ENCODE assay signal across 8 cellular contexts in the genomic region with DNA sequence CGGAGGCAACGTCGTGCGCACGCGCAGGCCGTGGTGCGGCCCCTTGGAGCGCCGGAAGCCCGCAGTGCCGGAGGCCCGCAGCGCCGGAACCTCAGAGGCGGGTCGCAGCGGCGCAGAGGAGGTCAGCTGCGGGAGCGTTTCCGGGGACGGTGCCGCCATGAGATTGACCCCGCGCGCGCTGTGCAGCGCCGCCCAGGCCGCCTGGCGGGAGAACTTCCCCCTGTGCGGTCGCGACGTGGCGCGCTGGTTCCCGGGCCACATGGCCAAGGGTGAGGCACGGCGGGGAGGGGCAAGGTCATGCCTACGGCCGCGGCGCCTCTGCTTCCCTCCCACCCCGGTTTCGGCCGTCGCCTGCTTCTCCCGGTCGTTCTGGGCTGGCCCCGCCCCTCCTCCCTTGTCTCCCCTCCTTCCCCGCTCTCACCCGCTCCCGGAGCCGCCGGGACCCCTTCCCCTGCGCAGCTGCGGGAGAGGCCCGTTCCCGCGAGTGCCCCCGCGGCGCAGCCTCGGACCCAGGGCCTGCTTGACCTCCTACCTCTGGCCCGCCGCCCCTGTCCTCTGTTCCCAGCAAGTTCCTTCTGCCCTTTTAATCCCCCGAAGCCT. TPM values are rescaled to one million over a fixed set of nuclear protein-coding genes. Genes with fewer than 3 reads are reported as not detected.
DNase-seq lines count a peak whose midpoint lies in the region; ATAC-seq, FAIRE-seq and TF ChIP-seq lines count a peak whose summit lies in the region.

A gene with protein sequence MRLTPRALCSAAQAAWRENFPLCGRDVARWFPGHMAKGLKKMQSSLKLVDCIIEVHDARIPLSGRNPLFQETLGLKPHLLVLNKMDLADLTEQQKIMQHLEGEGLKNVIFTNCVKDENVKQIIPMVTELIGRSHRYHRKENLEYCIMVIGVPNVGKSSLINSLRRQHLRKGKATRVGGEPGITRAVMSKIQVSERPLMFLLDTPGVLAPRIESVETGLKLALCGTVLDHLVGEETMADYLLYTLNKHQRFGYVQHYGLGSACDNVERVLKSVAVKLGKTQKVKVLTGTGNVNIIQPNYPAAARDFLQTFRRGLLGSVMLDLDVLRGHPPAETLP (plus strand): TSS at position 94 of the 600 bp plus-strand sequence. CDS start 64 bp downstream, at position 158.

- TF ChIP-seq CTCF in CD8-positive, alpha-beta T cell (IDR thresholded peaks at IDR 0.05) = no peak
- TF ChIP-seq CTCF in H1 (IDR thresholded peaks at IDR 0.05; ENCODE audit: control extremely low read depth in 1 of 3, insufficient read depth in 1 of 3, low read depth in 1 of 3, low read length in 3 of 3) = peak in 1 of 3 experiments; percentile 3; a peak in 1 of 4 replicates

- H3K14ac ChIP-seq in H1 (ENCODE audit: insufficient read length) (no peak within 1 kb of the TSS), mesenchymal stem cell (ENCODE audit: low read length in 2 of 2) (peak within 1 kb of the TSS; percentile 43 to 98)

- no peak for FAIRE-seq in H1 (lab: Jason Lieb, UNC)

- H3K27me3 Mint-ChIP-seq in CD8-positive, alpha-beta T cell (ENCODE audit: low read depth) = no peaks in the 10 kb centered on the region

- peaks cover 0 to 3% of the 10 kb centered on the region in 2 experiments for H4K20me1 ChIP-seq in H1 (replicated peaks in 1 of 2; ENCODE audit: control insufficient read depth in 1 of 2, insufficient read depth in 2 of 2, low read length in 2 of 2)

- H4K5ac ChIP-seq in H1 (ENCODE audit: insufficient read length, low read depth, low read length) = peak within 1 kb of the TSS; percentile 97

- peak within 1 kb of the TSS; percentile 86 for H3K4me3 Mint-ChIP-seq in CD8-positive, alpha-beta T cell

- H2AK5ac ChIP-seq in H1 (ENCODE audit: low read depth, low read length) = no peak within 1 kb of the TSS
- H2AK5ac ChIP-seq in mesenchymal stem cell (ENCODE audit: low read length, severe bottlenecking) = peak within 1 kb of the TSS; percentile 50

- H3K4me1 Mint-ChIP-seq in CD8-positive, alpha-beta T cell (ENCODE audit: low read depth) = peaks cover 50% of the 10 kb centered on the region

- peak within 1 kb of the TSS; percentile 21; the same call in 1 of the 2 replicates for H2AFZ ChIP-seq in H1 (ENCODE audit: low read length)
- H2AFZ ChIP-seq in mesenchymal stem cell (ENCODE audit: low read depth, low read length) = peak within 1 kb of the TSS; percentile 79

- TF ChIP-seq RAD21 in H1 (IDR thresholded peaks at IDR 0.05 in 1 of 2, conservative IDR thresholded peaks at IDR 0.05 in 1 of 2; ENCODE audit: low read depth in 2 of 2, low read length in 2 of 2) = no peak

- H3K4me2 ChIP-seq in H1 (ENCODE audit: insufficient read depth in 1 of 2, low read depth in 2 of 2, low read length in 2 of 2) = peak within 1 kb of the TSS; percentile 74 to 82
- H3K4me2 ChIP-seq in mesenchymal stem cell (ENCODE audit: low read length, poor library complexity, severe bottlenecking) = peak within 1 kb of the TSS; percentile 73

- H2BK12ac ChIP-seq in H1 (ENCODE audit: low read depth, low read length) (no peak within 1 kb of the TSS; the same call in 1 of the 2 replicates), mesenchymal stem cell (ENCODE audit: low read length in 2 of 2) (peak within 1 kb of the TSS in 1 of 2 experiments; percentile 30)

- H4K8ac ChIP-seq in H1 (ENCODE audit: extremely low read depth, insufficient read depth, low read length) (peak within 1 kb of the TSS; percentile 95), mesenchymal stem cell (ENCODE audit: low read length) (peak within 1 kb of the TSS; percentile 100)

- peak within 1 kb of the TSS; percentile 99 for H3K18ac ChIP-seq in H1 (ENCODE audit: extremely low read depth, low read length)
- peak within 1 kb of the TSS; percentile 98 to 99 for H3K18ac ChIP-seq in mesenchymal stem cell (ENCODE audit: low read depth in 1 of 2, low read length in 2 of 2)

- intact Hi-C loops in CD8-positive, alpha-beta T cell (cut with DNase I, micrococcal nuclease) = loop anchor here (1.0 to 10.0 kb wide), 9 partner anchors 15 to 1489 kb away; partner anchors contain the start of genes ECHS1 (in 2 of the 2), FUOM (in 2 of the 2), PAOX (in 1 of the 2) and PPP2R2D (in 1 of the 2)

- H2BK5ac ChIP-seq in H1 (ENCODE audit: low read depth, low read length) = peak within 1 kb of the TSS; percentile 97
- peak within 1 kb of the TSS; percentile 49 for H2BK5ac ChIP-seq in mesenchymal stem cell (ENCODE audit: low read depth, low read length, poor library complexity, severe bottlenecking)

- H3K79me2 ChIP-seq in H1 (ENCODE audit: control insufficient read depth in 1 of 2, insufficient read depth in 2 of 2, low read length in 2 of 2) = peaks cover 0 to 23% of the 10 kb centered on the region in 2 experiments; a peak in 2 of 4 replicates

- no peaks in the 10 kb centered on the region for H3K27me3 ChIP-seq in CD8-positive, alpha-beta T cell (ENCODE audit: insufficient read depth, low read length)
- H3K27me3 ChIP-seq in H1 (replicated peaks in 1 of 4; ENCODE audit: control insufficient read depth in 3 of 4, extremely low read depth in 1 of 4, insufficient read depth in 3 of 4, low read length in 3 of 4) = no peaks in the 10 kb centered on the region
- H3K27me3 ChIP-seq in mesenchymal stem cell (ENCODE audit: control insufficient read depth in 1 of 2, insufficient read depth in 1 of 2, low read length in 2 of 2) = no peaks in the 10 kb centered on the region

- ATAC-seq in CD8-positive, alpha-beta T cell = peak; percentile 68
- peak; percentile 68 for ATAC-seq in GM19397 (IDR thresholded peaks at IDR 0.05; ENCODE audit: unreplicated experiment)
- peak; percentile 61 for ATAC-seq in HG03565 (IDR thresholded peaks at IDR 0.05; ENCODE audit: unreplicated experiment)

- CTCF ChIA-PET in CD8-positive, alpha-beta T cell (lab: Charles Lee) = no interaction called here
- CTCF ChIA-PET in activated CD8-positive, alpha-beta memory T cell treated with anti-CD3 and anti-CD28 coated beads for 36 hours (lab: Charles Lee) = interaction anchor here (1.8 kb wide), 1 partner anchor 65 kb away, joined by 6 read pairs; no protein-coding TSS in a partner anchor
- CTCF ChIA-PET in H1 (lab: Charles Lee; ENCODE audit: partially characterized antibody) = no interaction called here

- peak within 1 kb of the TSS; percentile 92 for H3K4me3 ChIP-seq in CD8-positive, alpha-beta T cell (ENCODE audit: low read depth, low read length)
- H3K4me3 ChIP-seq in H1 (ENCODE audit: extremely low read depth in 1 of 4, insufficient read depth in 2 of 4, low read depth in 3 of 4, low read length in 4 of 4) = peak within 1 kb of the TSS; percentile 75 to 93 (median 92)
- H3K4me3 ChIP-seq in mesenchymal stem cell (ENCODE audit: insufficient read depth in 1 of 2, low read depth in 1 of 2, low read length in 2 of 2) = peak within 1 kb of the TSS; percentile 99

- H3K9me3 ChIP-seq in CD8-positive, alpha-beta T cell (ENCODE audit: low read length) = no peaks in the 10 kb centered on the region
- H3K9me3 ChIP-seq in H1 (ENCODE audit: insufficient read depth in 2 of 2, low read depth in 1 of 2, low read length in 1 of 2) = no peaks in the 10 kb centered on the region
- H3K9me3 ChIP-seq in mesenchymal stem cell (ENCODE audit: control insufficient read depth, low read length) = no peaks in the 10 kb centered on the region

- H3K79me1 ChIP-seq in H1 (ENCODE audit: low read depth, low read length) (peaks cover 3% of the 10 kb centered on the region), mesenchymal stem cell (replicated peaks; ENCODE audit: low read length, poor library complexity, severe bottlenecking) (peaks cover 21% of the 10 kb centered on the region)

- H3K36me3 Mint-ChIP-seq in CD8-positive, alpha-beta T cell = peaks cover 33% of the 10 kb centered on the region

- peaks cover 12% of the 10 kb centered on the region for H3K36me3 ChIP-seq in CD8-positive, alpha-beta T cell (ENCODE audit: insufficient read depth, low read length)
- peaks cover 6 to 28% (median 13%) of the 10 kb centered on the region in 4 experiments; a peak in 7 of 8 replicates for H3K36me3 ChIP-seq in H1 (ENCODE audit: control insufficient read depth in 2 of 4, insufficient read depth in 4 of 4, low read length in 3 of 4)
- H3K36me3 ChIP-seq in mesenchymal stem cell (ENCODE audit: control insufficient read depth in 1 of 2, insufficient read depth in 2 of 2, low read depth in 1 of 2, low read length in 2 of 2) = peaks cover 34 to 46% of the 10 kb centered on the region in 2 experiments

- peak within 1 kb of the TSS; percentile 89 for H3K27ac Mint-ChIP-seq in CD8-positive, alpha-beta T cell

- H2BK20ac ChIP-seq in H1 (ENCODE audit: low read length) = no peak within 1 kb of the TSS

- H2BK15ac ChIP-seq in H1 (ENCODE audit: low read length) (no peak within 1 kb of the TSS), mesenchymal stem cell (ENCODE audit: low read depth, poor library complexity, severe bottlenecking) (peak within 1 kb of the TSS; percentile 77)

- H3K9ac ChIP-seq in H1 (replicated peaks in 1 of 4; ENCODE audit: extremely low read depth in 1 of 4, low read depth in 3 of 4, low read length in 3 of 4) (peak within 1 kb of the TSS; percentile 79 to 91 (median 85)), mesenchymal stem cell (ENCODE audit: low read length) (peak within 1 kb of the TSS; percentile 99)

- peak within 1 kb of the TSS; percentile 32 for H3K4ac ChIP-seq in H1 (replicated peaks; ENCODE audit: insufficient read length, low read depth, low read length)
- H3K4ac ChIP-seq in mesenchymal stem cell (ENCODE audit: low read depth in 1 of 2, low read length in 2 of 2) = peak within 1 kb of the TSS; percentile 95 to 99

- H3K56ac ChIP-seq in H1 (replicated peaks; ENCODE audit: insufficient read length, low read depth, low read length) = peak within 1 kb of the TSS; percentile 87

- H3K23ac ChIP-seq in H1 (ENCODE audit: insufficient read length) (no peak within 1 kb of the TSS), mesenchymal stem cell (ENCODE audit: low read length in 2 of 2) (peak within 1 kb of the TSS; percentile 71 to 87)

- H3K23me2 ChIP-seq in H1 (ENCODE audit: low read depth, low read length) = peaks cover 2% of the 10 kb centered on the region; the same call in 1 of the 2 replicates

- POLR2A ChIA-PET in CD8-positive, alpha-beta T cell (lab: Charles Lee) = interaction anchor here (1.0 to 1.3 kb wide), 4 partner anchors 18 to 57 kb away, joined by 3 read pairs; partner anchors contain the start of genes CALY and ECHS1
- POLR2A ChIA-PET in activated CD8-positive, alpha-beta memory T cell treated with anti-CD3 and anti-CD28 coated beads for 36 hours (lab: Charles Lee) = no interaction called here
- POLR2A ChIA-PET in H1 (lab: Charles Lee; ENCODE audit: partially characterized antibody) = interaction anchor here (0.7 to 6.0 kb wide), 6 partner anchors 11 to 64 kb away, joined by 3 to 25 read pairs (median 3); partner anchors contain the start of gene PAOX

- DNase-seq in CD8-positive, alpha-beta T cell = peak; percentile 80 to 96 (median 93)
- DNase-seq in NK-92 (lab: John Stamatoyannopoulos, UW; ENCODE audit: unreplicated experiment) (peak; percentile 33), H1 (ENCODE audit: low read depth in 1 of 2, low spot score in 2 of 2) (peak; percentile 25 to 99), mesenchymal stem cell (peak; percentile 90)
- peak; percentile 86 for DNase-seq in stimulated activated CD8-positive, alpha-beta memory T cell treated with anti-CD3 and anti-CD28 coated beads, Interleukin-15, amount 100 ng/mL, for 1 hour (ENCODE audit: low read depth)

- whole genome bisulfite sequencing in H1 (ENCODE audit: extremely low coverage in 1 of 2, insufficient coverage in 1 of 2, insufficient read length in 1 of 2, insufficient replicate concordance in 2 of 2, low coverage in 1 of 2, low lambda C conversion rate in 2 of 2, missing lambda C conversion rate in 1 of 2), 2 experiments = 2% methylated on average over 32 of the region's 69 CpGs; no CpG with 5 or more reads in 1 of the 2 experiments
- WGBS in mesenchymal stem cell = under 1% methylated on average over 61 of the region's 69 CpGs

- no peak; a peak in 1 of 3 replicates for TF ChIP-seq EP300 in H1 (IDR thresholded peaks at IDR 0.05; ENCODE audit: borderline replicate concordance in 1 of 2, low read depth in 2 of 2, low read length in 2 of 2)

- TF ChIP-seq POLR2A in H1 (IDR thresholded peaks at IDR 0.05; ENCODE audit: control extremely low read depth in 1 of 2, low read depth in 2 of 2, low read length in 2 of 2) = peak; percentile 91 to 96

- peak within 1 kb of the TSS; percentile 71 for H3K27ac ChIP-seq in CD8-positive, alpha-beta T cell (ENCODE audit: low read depth, low read length)
- peak within 1 kb of the TSS; percentile 91 for H3K27ac ChIP-seq in H1 (ENCODE audit: low read depth, low read length)
- peak within 1 kb of the TSS; percentile 55 for H3K27ac ChIP-seq in mesenchymal stem cell (ENCODE audit: low read length, poor library complexity, severe bottlenecking)

- H4K91ac ChIP-seq in H1 (replicated peaks; ENCODE audit: insufficient read length, low read length) (peak within 1 kb of the TSS; percentile 61), mesenchymal stem cell (ENCODE audit: low read length) (peak within 1 kb of the TSS; percentile 98)

- H3K4me1 ChIP-seq in CD8-positive, alpha-beta T cell (ENCODE audit: insufficient read depth, low read length) = peaks cover 40% of the 10 kb centered on the region
- H3K4me1 ChIP-seq in H1 (replicated peaks in 1 of 4; ENCODE audit: control insufficient read depth in 3 of 4, insufficient read depth in 4 of 4, low read length in 3 of 4) (peaks cover 0 to 3% (median 0%) of the 10 kb centered on the region in 4 experiments; a peak in 3 of 7 replicates), mesenchymal stem cell (ENCODE audit: control insufficient read depth, insufficient read depth, low read depth, low read length) (peaks cover 16% of the 10 kb centered on the region)

- H2BK120ac ChIP-seq in H1 (replicated peaks; ENCODE audit: low read depth, low read length) = no peak within 1 kb of the TSS
- H2BK120ac ChIP-seq in mesenchymal stem cell (ENCODE audit: low read depth, low read length) = peak within 1 kb of the TSS; percentile 91

- no peaks in the 10 kb centered on the region for H3K9me3 Mint-ChIP-seq in CD8-positive, alpha-beta T cell

RNA-seq across cellular contexts. Expression of the gene that starts here (rescaled TPM):
- 10 to 100 TPM; 30.2 to 31.0 TPM for total RNA-seq in CD8-positive, alpha-beta T cell
- 10 to 100 TPM; 54.2 to 54.7 TPM for total RNA-seq in activated CD8-positive, alpha-beta memory T cell treated with anti-CD3 and anti-CD28 coated beads for 36 hours
- 56.6 and 57.8 TPM in 2 replicates for total RNA-seq in H1 (2021; fragmentation: NEBNext Ultra II Directional; extraction: Animal tissue kit (Norgen Biotek cat#: 25700))
- polyA plus RNA-seq in H1 (2011; rRNA removed) = 81.6 and 97.2 TPM in 2 replicates
- 119 TPM for polyA plus RNA-seq in H1 (2011; cell fraction: cytosol; rRNA removed)
- 159 TPM for polyA plus RNA-seq in H1 (2011; cell fraction: nucleus; rRNA removed)
- polyA plus RNA-seq in H1 (2012, experiment 1 of 2) = 58.2 to 80.0 TPM (median 65.1 TPM) in 4 replicates
- polyA plus RNA-seq in H1 (2012, experiment 2 of 2) = 65.0 TPM
- 49.7 TPM for polyA plus RNA-seq in H1 (2013, experiment 1 of 2)
- 44.0 TPM for polyA plus RNA-seq in H1 (2013, experiment 2 of 2)
- polyA minus RNA-seq in H1 (2011; rRNA and poly(A)+ RNA removed) = 52.2 and 67.8 TPM in 2 replicates
- polyA minus RNA-seq in H1 (2011; cell fraction: cytosol; rRNA and poly(A)+ RNA removed) = 40.6 TPM
- polyA minus RNA-seq in H1 (2011; cell fraction: nucleus; rRNA and poly(A)+ RNA removed) = 52.3 TPM
- 26.2 TPM for polyA plus RNA-seq in mesenchymal stem cell (2013, experiment 1 of 2)
- polyA plus RNA-seq in mesenchymal stem cell (2013, experiment 2 of 2) = 26.0 TPM

Comparison
In these comparisons a context has a peak if more than half of its experiments do, and no peak if none do; other contexts are left out.
1. Peak in every context shown above with its lines: DNase-seq, ATAC-seq, H3K4me3 ChIP-seq and H3K27ac ChIP-seq.
2. DNase-seq: peak in every context shown above with its lines; median percentile 93 in CD8-positive, alpha-beta T cell; 90 in mesenchymal stem cell; 86 in stimulated activated CD8-positive, alpha-beta memory T cell treated with anti-CD3 and anti-CD28 coated beads, Interleukin-15, amount 100 ng/mL, for 1 hour; 62 in H1; 33 in NK-92.